In the genomic region with DNA sequence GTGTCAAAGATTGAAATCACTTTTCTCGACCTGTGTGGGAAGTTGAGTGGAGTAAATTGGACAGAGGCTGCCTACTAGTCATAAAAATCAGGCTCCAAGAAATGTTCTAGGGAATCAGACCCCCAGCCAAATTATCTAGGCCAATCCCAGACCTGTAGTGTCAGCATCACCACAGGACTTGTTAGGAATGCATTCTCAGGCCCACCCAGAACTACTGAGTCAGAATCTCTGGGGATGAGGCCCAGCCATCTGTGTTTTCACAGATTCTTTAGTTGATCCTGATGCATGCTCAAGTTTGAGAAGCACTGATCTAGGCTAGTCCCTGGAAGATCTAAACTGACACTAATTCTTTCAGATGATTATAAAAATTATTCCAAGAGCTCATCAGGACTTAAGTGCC, we compare ENCODE assay signal across 9 cellular contexts.
"Had no signal": no experiment of that assay in that cellular context is flagged by ENCODE, and none has a peak within 500 bp of the region (broad histone marks: within the 10 kb centered on the region; RNA-seq: fewer than 3 reads in every experiment).

No MANE protein-coding gene starts in this region.

- H3K36me3 ChIP-seq: HAP-1 had no signal

- ATAC-seq: GM23338, HCT116 had no signal

- H3K4me3 ChIP-seq: GM23248, GM23338, HAP-1 had no signal

- H3K9me3 ChIP-seq: HAP-1 had no signal

- H3K9ac ChIP-seq: GM23248 had no signal

- H3K27ac ChIP-seq: GM23248 had no signal

- H3K4me1 ChIP-seq: HAP-1 had no signal

- H2AFZ ChIP-seq: GM23248, GM23338 had no signal

- DNase-seq: GM23248, GOT3, H7, H9, HCEC 1CT, HFFc6 had no signal

- H3K4me2 ChIP-seq: GM23338 had no signal
